Comparison of ENCODE assay signal across 1 cellular context in genomic region chr19:50576769-50577168, GRCh38. TPM values are rescaled to one million over a fixed set of nuclear protein-coding genes. Genes with fewer than 3 reads are reported as not detected.
"Had no signal": no experiment of that assay in that cellular context is flagged by ENCODE, and none has a peak within 500 bp of the region (broad histone marks: within the 10 kb centered on the region; RNA-seq: fewer than 3 reads in every experiment).

No MANE protein-coding gene starts in this region.

RNA-seq across cellular contexts. Expression of gene LRRC4B, which starts 8.5 kb away (rescaled TPM):
- total RNA-seq: GM23248 had no signal
- polyA plus RNA-seq: GM23248 had no signal
